Comparison of ENCODE assay signal across 1 cellular context in genomic region chr4:93960450-93960849, GRCh38.
TF ChIP-seq lines count a peak whose summit lies in the region.

No MANE protein-coding gene starts in this region.

TF ChIP-seq in GM23338, 12 proteins besides CTCF, POLR2A, EP300 and RAD21 (continued from another document):
- TF ChIP-seq REST (IDR thresholded peaks at IDR 0.05; ENCODE audit: unreplicated experiment) (no peak), ZNF114 (CRISPR knock-in tag; IDR thresholded peaks at IDR 0.05) (no peak)
